In genomic region chr21:44249204-44250037, GRCh38 we compare ENCODE assay signal across 8 cellular contexts. TPM values are rescaled to one million over a fixed set of nuclear protein-coding genes. Genes with fewer than 3 reads are reported as not detected.
"Had no signal": no experiment of that assay in that cellular context is flagged by ENCODE, and none has a peak within 500 bp of the region (broad histone marks: within the 10 kb centered on the region; RNA-seq: fewer than 3 reads in every experiment).

No MANE protein-coding gene starts in this region.

RNA-seq across cellular contexts. Expression of gene ICOSLG, which starts 8.7 kb away (rescaled TPM):
- total RNA-seq: ascending aorta, SJCRH30 had no signal

RNA-seq across cellular contexts. Expression of gene DNMT3L, which starts 12.3 kb away (rescaled TPM):
- total RNA-seq: activated CD4-positive, alpha-beta T cell treated with anti-CD3 and anti-CD28 coated beads for 36 hours; activated CD4-positive, alpha-beta T cell treated with anti-CD3 and anti-CD28 coated beads, Interleukin-2, amount 10 ng/mL, durations not matched to agents 7 days and 5 days; activated CD8-positive, alpha-beta T cell treated with anti-CD3 and anti-CD28 coated beads, Interleukin-2, amount 10 ng/mL, durations not matched to agents 7 days and 5 days; activated naive CD8-positive, alpha-beta T cell treated with anti-CD3 and anti-CD28 coated beads, Interleukin-2, amount 10 ng/mL, durations not matched to agents 7 days and 5 days; activated T-helper 2 cell treated with anti-CD3 and anti-CD28 coated beads, Interferon-gamma antibody, Interleukin-2, Interleukin-4, amounts not matched to agents 10 μg/mL and 5 μg/mL and 100 μg/mL, durations not matched to agents 14 hours and 24 hours and 36 hours; ascending aorta; cardiac muscle cell; SJCRH30 had no signal

RNA-seq across cellular contexts. Expression of gene AIRE, which starts 36.3 kb away (rescaled TPM):
- total RNA-seq: activated CD4-positive, alpha-beta T cell treated with anti-CD3 and anti-CD28 coated beads for 36 hours; activated CD8-positive, alpha-beta T cell treated with anti-CD3 and anti-CD28 coated beads, Interleukin-2, amount 10 ng/mL, durations not matched to agents 7 days and 5 days; activated naive CD8-positive, alpha-beta T cell treated with anti-CD3 and anti-CD28 coated beads, Interleukin-2, amount 10 ng/mL, durations not matched to agents 7 days and 5 days; activated T-helper 2 cell treated with anti-CD3 and anti-CD28 coated beads, Interferon-gamma antibody, Interleukin-2, Interleukin-4, amounts not matched to agents 10 μg/mL and 5 μg/mL and 100 μg/mL, durations not matched to agents 14 hours and 24 hours and 36 hours had no signal
